In genomic region chr12:65945457-65945856, GRCh38 we compare ENCODE assay signal across 13 cellular contexts.
"Had no signal": no experiment of that assay in that cellular context is flagged by ENCODE, and none has a peak within 500 bp of the region (broad histone marks: within the 10 kb centered on the region; RNA-seq: fewer than 3 reads in every experiment).

No MANE protein-coding gene starts in this region.

- DNase-seq: activated CD4-positive, alpha-beta T cell treated with anti-CD3 and anti-CD28 coated beads for 36 hours; activated CD4-positive, alpha-beta T cell treated with anti-CD3 and anti-CD28 coated beads, Interleukin-2, amount 50 U/mL, for 48 hours; activated gamma-delta T cell treated with Interleukin-2 at 50 U/mL for 16 hours; effector memory CD4-positive, alpha-beta T cell; stimulated activated CD4-positive, alpha-beta T cell treated with anti-CD3 and anti-CD28 coated beads, Interleukin-2, amount 100 ng/mL, for 24 hours; stimulated activated naive CD4-positive, alpha-beta T cell treated with Interleukin-2 at 50 U/mL for 16 hours; tibial artery had no signal

- FAIRE-seq: urothelium cell line had no signal

- H3K27me3 Mint-ChIP-seq: progenitor cell of endocrine pancreas had no signal

- H3K27ac Mint-ChIP-seq: activated CD4-positive, alpha-beta T cell treated with anti-CD3 and anti-CD28 coated beads for 36 hours; activated naive CD8-positive, alpha-beta T cell; natural killer cell treated with Interleukin-12 subunit alpha and Interleukin-12 subunit beta and Interleukin-15 and Interleukin-18, amount 100 ng/mL, for 72 hours; progenitor cell of endocrine pancreas; T-helper 1 cell treated with Interleukin-12 subunit alpha and Interleukin-12 subunit beta and Interleukin-4 antibody, amounts not matched to agents 30 μg/mL and 1 μg/mL, for 36 hours had no signal

- H3K36me3 Mint-ChIP-seq: activated naive CD8-positive, alpha-beta T cell; natural killer cell treated with Interleukin-12 subunit alpha and Interleukin-12 subunit beta and Interleukin-15 and Interleukin-18, amount 100 ng/mL, for 72 hours had no signal

- H2AFZ ChIP-seq: hepatocyte had no signal

- H3K79me2 ChIP-seq: hepatocyte had no signal

- H3K4me3 Mint-ChIP-seq: activated CD4-positive, alpha-beta T cell treated with anti-CD3 and anti-CD28 coated beads for 36 hours; activated naive CD8-positive, alpha-beta T cell; natural killer cell treated with Interleukin-12 subunit alpha and Interleukin-12 subunit beta and Interleukin-15 and Interleukin-18, amount 100 ng/mL, for 72 hours; T-helper 1 cell treated with Interleukin-12 subunit alpha and Interleukin-12 subunit beta and Interleukin-4 antibody, amounts not matched to agents 30 μg/mL and 1 μg/mL, for 36 hours had no signal

- H3K9me3 ChIP-seq: tibial artery had no signal

- H3K27ac ChIP-seq: hepatocyte, tibial artery had no signal

- ATAC-seq: activated CD4-positive, alpha-beta T cell treated with anti-CD3 and anti-CD28 coated beads for 36 hours; natural killer cell treated with Interleukin-12 subunit alpha and Interleukin-12 subunit beta and Interleukin-15 and Interleukin-18, amount 100 ng/mL, for 72 hours had no signal

- H3K4me3 ChIP-seq: hepatocyte, tibial artery had no signal

- H3K36me3 ChIP-seq: tibial artery had no signal

- H3K4me2 ChIP-seq: hepatocyte had no signal

- H3K4me1 Mint-ChIP-seq: activated CD4-positive, alpha-beta T cell treated with anti-CD3 and anti-CD28 coated beads for 36 hours had no signal

- H3K27me3 ChIP-seq: hepatocyte had no signal
